16 cellular contexts compared by ENCODE assay signal in genomic region chr3:189330066-189330465, GRCh38.
DNase-seq lines count a peak whose midpoint lies in the region; ATAC-seq, FAIRE-seq and TF ChIP-seq lines count a peak whose summit lies in the region.
"Had no signal": no experiment of that assay in that cellular context is flagged by ENCODE, and none has a peak within 500 bp of the region (broad histone marks: within the 10 kb centered on the region; RNA-seq: fewer than 3 reads in every experiment).

No MANE protein-coding gene starts in this region.

- intact Hi-C loops in activated CD8-positive, alpha-beta T cell treated with anti-CD3 and anti-CD28 coated beads for 36 hours (cut with micrococcal nuclease) = no loop called here
- intact Hi-C loops in activated CD4-positive, alpha-beta memory T cell treated with anti-CD3 and anti-CD28 coated beads for 36 hours (cut with micrococcal nuclease) = loop anchor here (5.0 kb wide), 1 partner anchor 617 kb away; no protein-coding TSS in a partner anchor

- peaks cover 14% of the 10 kb centered on the region for H3K9me3 Mint-ChIP-seq in activated CD8-positive, alpha-beta T cell treated with anti-CD3 and anti-CD28 coated beads, Interleukin-2, amount 10 ng/mL, durations not matched to agents 7 days and 5 days (ENCODE audit: insufficient read depth)
- peaks cover 1% of the 10 kb centered on the region for H3K9me3 Mint-ChIP-seq in activated CD8-positive, alpha-beta T cell treated with anti-CD3 and anti-CD28 coated beads for 36 hours
- no peaks in the 10 kb centered on the region for H3K9me3 Mint-ChIP-seq in activated CD4-positive, alpha-beta memory T cell treated with anti-CD3 and anti-CD28 coated beads for 36 hours

- CTCF ChIA-PET in activated CD8-positive, alpha-beta T cell treated with anti-CD3 and anti-CD28 coated beads, Interleukin-2, amount 10 ng/mL, durations not matched to agents 7 days and 5 days (lab: Charles Lee) = interaction anchor here (0.9 to 2.5 kb wide), 8 partner anchors 9 to 58 kb away, joined by 3 to 10 read pairs (median 5); no protein-coding TSS in a partner anchor
- CTCF ChIA-PET in activated CD8-positive, alpha-beta T cell treated with anti-CD3 and anti-CD28 coated beads for 36 hours (lab: Charles Lee) = interaction anchor here (1.3 kb wide), 2 partner anchors 17 to 24 kb away, joined by 3 to 4 read pairs; no protein-coding TSS in a partner anchor
- CTCF ChIA-PET in activated CD4-positive, alpha-beta memory T cell treated with anti-CD3 and anti-CD28 coated beads for 36 hours (lab: Charles Lee) = interaction anchor here (0.5 to 1.5 kb wide), 5 partner anchors 8 to 199 kb away, joined by 3 to 6 read pairs (median 4); no protein-coding TSS in a partner anchor

- H3K4me3 Mint-ChIP-seq in activated CD8-positive, alpha-beta T cell treated with anti-CD3 and anti-CD28 coated beads, Interleukin-2, amount 10 ng/mL, durations not matched to agents 7 days and 5 days = no peak overlapping the region
- H3K4me3 Mint-ChIP-seq in activated CD8-positive, alpha-beta T cell treated with anti-CD3 and anti-CD28 coated beads for 36 hours = no peak overlapping the region
- no peak overlapping the region for H3K4me3 Mint-ChIP-seq in activated CD4-positive, alpha-beta memory T cell treated with anti-CD3 and anti-CD28 coated beads for 36 hours

- POLR2A ChIA-PET in activated CD8-positive, alpha-beta T cell treated with anti-CD3 and anti-CD28 coated beads, Interleukin-2, amount 10 ng/mL, durations not matched to agents 7 days and 5 days (lab: Charles Lee) = no interaction called here
- POLR2A ChIA-PET in activated CD8-positive, alpha-beta T cell treated with anti-CD3 and anti-CD28 coated beads for 36 hours (lab: Charles Lee) = interaction anchor here (0.7 kb wide), 1 partner anchor 13 kb away, joined by 3 read pairs; no protein-coding TSS in a partner anchor
- POLR2A ChIA-PET in activated CD4-positive, alpha-beta memory T cell treated with anti-CD3 and anti-CD28 coated beads for 36 hours (lab: Charles Lee) = interaction anchor here (1.0 to 2.4 kb wide), 4 partner anchors 22 to 65 kb away, joined by 3 to 13 read pairs (median 4); no protein-coding TSS in a partner anchor

- H3K36me3 Mint-ChIP-seq in activated CD8-positive, alpha-beta T cell treated with anti-CD3 and anti-CD28 coated beads, Interleukin-2, amount 10 ng/mL, durations not matched to agents 7 days and 5 days (ENCODE audit: low read depth) = peaks cover 36% of the 10 kb centered on the region
- H3K36me3 Mint-ChIP-seq in activated CD8-positive, alpha-beta T cell treated with anti-CD3 and anti-CD28 coated beads for 36 hours (ENCODE audit: low read depth) = peaks cover 7% of the 10 kb centered on the region
- no peaks in the 10 kb centered on the region for H3K36me3 Mint-ChIP-seq in activated CD4-positive, alpha-beta memory T cell treated with anti-CD3 and anti-CD28 coated beads for 36 hours

- TF ChIP-seq POLR2A in GM12892 (IDR thresholded peaks at IDR 0.05; ENCODE audit: low read depth, low read length) = no peak

- no peak for DNase-seq in activated CD8-positive, alpha-beta T cell treated with anti-CD3 and anti-CD28 coated beads, Interleukin-2, amount 10 ng/mL, durations not matched to agents 7 days and 5 days
- DNase-seq in activated CD8-positive, alpha-beta T cell treated with anti-CD3 and anti-CD28 coated beads for 36 hours = no peak
- DNase-seq in GM12892 (ENCODE audit: insufficient read length) = no peak
- DNase-seq in activated CD4-positive, alpha-beta memory T cell treated with anti-CD3 and anti-CD28 coated beads for 36 hours = no peak
- no peak for DNase-seq in left lobe of liver (ENCODE audit: low spot score)
- no peak for DNase-seq in stimulated activated CD4-positive, alpha-beta T cell treated with anti-CD3 and anti-CD28 coated beads, Interleukin-12 subunit alpha, Interleukin-12 subunit beta, amount 100 ng/mL, for 4 hours
- DNase-seq: C1 segment of cervical spinal cord, DMS 273 treated with DMSO at 0.1 percent for 48 hours, GDM1, Karpas-422, MM.1S, NCI-H1092 treated with DMSO at 0.1 percent for 48 hours, NCI-H1694, NCI-H510A treated with DMSO at 0.1 percent for 48 hours, NCI-H82 had no signal

- no peak for ATAC-seq in activated CD8-positive, alpha-beta T cell treated with anti-CD3 and anti-CD28 coated beads, Interleukin-2, amount 10 ng/mL, durations not matched to agents 7 days and 5 days
- no peak for ATAC-seq in activated CD8-positive, alpha-beta T cell treated with anti-CD3 and anti-CD28 coated beads for 36 hours
- peak; percentile 19 for ATAC-seq in left lobe of liver
- no peak for ATAC-seq in GM19351 (IDR thresholded peaks at IDR 0.05; ENCODE audit: unreplicated experiment)

- H3K27me3 Mint-ChIP-seq in activated CD8-positive, alpha-beta T cell treated with anti-CD3 and anti-CD28 coated beads, Interleukin-2, amount 10 ng/mL, durations not matched to agents 7 days and 5 days (ENCODE audit: low read depth) = no peaks in the 10 kb centered on the region
- no peaks in the 10 kb centered on the region for H3K27me3 Mint-ChIP-seq in activated CD8-positive, alpha-beta T cell treated with anti-CD3 and anti-CD28 coated beads for 36 hours
- H3K27me3 Mint-ChIP-seq in activated CD4-positive, alpha-beta memory T cell treated with anti-CD3 and anti-CD28 coated beads for 36 hours = no peaks in the 10 kb centered on the region

- FAIRE-seq in GM12892 (lab: Jason Lieb, UNC) = peak; percentile 63

- H3K27ac Mint-ChIP-seq in activated CD8-positive, alpha-beta T cell treated with anti-CD3 and anti-CD28 coated beads, Interleukin-2, amount 10 ng/mL, durations not matched to agents 7 days and 5 days = peak overlapping the region; percentile 8
- H3K27ac Mint-ChIP-seq in activated CD8-positive, alpha-beta T cell treated with anti-CD3 and anti-CD28 coated beads for 36 hours = no peak overlapping the region
- peak overlapping the region; percentile 20 for H3K27ac Mint-ChIP-seq in activated CD4-positive, alpha-beta memory T cell treated with anti-CD3 and anti-CD28 coated beads for 36 hours

- no peak for TF ChIP-seq CTCF in activated CD8-positive, alpha-beta T cell treated with anti-CD3 and anti-CD28 coated beads for 36 hours (IDR thresholded peaks at IDR 0.05)

- H3K4me1 Mint-ChIP-seq in activated CD8-positive, alpha-beta T cell treated with anti-CD3 and anti-CD28 coated beads, Interleukin-2, amount 10 ng/mL, durations not matched to agents 7 days and 5 days (ENCODE audit: low read depth) = peaks cover 68% of the 10 kb centered on the region
- H3K4me1 Mint-ChIP-seq in activated CD8-positive, alpha-beta T cell treated with anti-CD3 and anti-CD28 coated beads for 36 hours (ENCODE audit: low read depth) = peaks cover 55% of the 10 kb centered on the region
- H3K4me1 Mint-ChIP-seq in activated CD4-positive, alpha-beta memory T cell treated with anti-CD3 and anti-CD28 coated beads for 36 hours (ENCODE audit: low read depth) = peaks cover 68% of the 10 kb centered on the region
